ENCODE assay signal across 18 cellular contexts in the genomic region with DNA sequence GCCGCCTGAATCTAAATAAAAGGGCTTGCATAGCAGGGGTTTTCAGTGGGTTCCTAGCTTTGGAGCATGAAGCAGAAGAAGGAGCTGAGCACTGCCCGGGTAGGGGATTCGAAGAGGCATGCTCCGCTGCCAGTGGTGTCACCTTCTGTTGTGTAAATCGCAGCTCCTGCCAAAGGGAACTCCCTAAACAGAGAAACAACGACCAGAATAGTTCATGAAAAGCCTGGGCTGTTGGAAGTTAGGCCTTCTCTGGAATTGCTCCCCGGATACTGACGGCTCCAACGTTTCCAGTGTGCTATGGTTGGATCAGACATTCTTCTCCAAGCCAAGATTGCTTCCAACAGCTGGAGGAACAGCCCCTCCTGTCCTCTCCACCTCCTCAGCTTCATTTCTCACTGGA.
DNase-seq lines count a peak whose midpoint lies in the region; ATAC-seq, FAIRE-seq and TF ChIP-seq lines count a peak whose summit lies in the region.
"Had no signal": no experiment of that assay in that cellular context is flagged by ENCODE, and none has a peak within 500 bp of the region (broad histone marks: within the 10 kb centered on the region; RNA-seq: fewer than 3 reads in every experiment).

No MANE protein-coding gene starts in this region.

- no peaks in the 10 kb centered on the region for H3K36me3 ChIP-seq in endodermal cell (ENCODE audit: control insufficient read depth, insufficient read depth, low read length)
- H3K36me3 ChIP-seq in keratinocyte (ENCODE audit: control insufficient read depth in 2 of 2, extremely low read depth in 1 of 2, insufficient read depth in 2 of 2, low read length in 2 of 2), result no peaks in the 10 kb centered on the region
- no peaks in the 10 kb centered on the region for H3K36me3 ChIP-seq in subcutaneous abdominal adipose tissue (ENCODE audit: control insufficient read depth in 5 of 5, insufficient read depth in 5 of 5, low read length in 5 of 5)
- H3K36me3 ChIP-seq: brain microvascular endothelial cell, prostate gland had no signal

- H3K9me1 ChIP-seq in keratinocyte (ENCODE audit: control insufficient read depth, extremely low read depth, insufficient read depth, low read length), result no peaks in the 10 kb centered on the region

- no peak for FAIRE-seq in keratinocyte (lab: Jason Lieb, UNC)
- FAIRE-seq: islet of Langerhans had no signal

- no peak for TF ChIP-seq CTCF in endodermal cell (conservative IDR thresholded peaks at IDR 0.05)
- TF ChIP-seq CTCF in keratinocyte (optimal IDR thresholded peaks at IDR 0.05 in 1 of 3, IDR thresholded peaks at IDR 0.05 in 1 of 3, conservative IDR thresholded peaks at IDR 0.05 in 1 of 3; ENCODE audit: extremely low read depth in 1 of 3, insufficient read depth in 2 of 3, low read length in 3 of 3), result no peak

- H3K27me3 Mint-ChIP-seq in endodermal cell (ENCODE audit: insufficient read depth), result no peaks in the 10 kb centered on the region
- H3K27me3 Mint-ChIP-seq: type B pancreatic cell had no signal

- peak overlapping the region; percentile 64 for H2AFZ ChIP-seq in keratinocyte (ENCODE audit: control insufficient read depth, low read length)

- 27 to 42% methylated on average over 7 to 9 of the region's 9 CpGs for WGBS in endodermal cell (ENCODE audit: insufficient coverage in 1 of 2, insufficient read length in 1 of 2), 2 experiments

- no peak overlapping the region for H3K27ac Mint-ChIP-seq in endodermal cell
- H3K27ac Mint-ChIP-seq: CD8-positive, alpha-beta T cell; type B pancreatic cell had no signal

- no peaks in the 10 kb centered on the region for H3K4me1 ChIP-seq in endodermal cell (ENCODE audit: control insufficient read depth, insufficient read depth, low read length)
- H3K4me1 ChIP-seq in keratinocyte (ENCODE audit: control insufficient read depth, extremely low read depth, insufficient read depth, low read length), result no peaks in the 10 kb centered on the region
- H3K4me1 ChIP-seq in subcutaneous abdominal adipose tissue (ENCODE audit: control insufficient read depth in 5 of 5, insufficient read depth in 5 of 5, low read length in 5 of 5), result peaks cover 1 to 18% (median 9%) of the 10 kb centered on the region in 5 donors
- H3K4me1 ChIP-seq: prostate gland had no signal

- H3K9ac ChIP-seq in endodermal cell (ENCODE audit: extremely low read depth, low read length, poor library complexity, severe bottlenecking) (no peak overlapping the region), keratinocyte (ENCODE audit: control insufficient read depth, extremely low read depth, insufficient read depth, low read length) (no peak overlapping the region), subcutaneous abdominal adipose tissue (ENCODE audit: low read length in 5 of 5) (no peak overlapping the region)

- H4K20me1 ChIP-seq in keratinocyte (ENCODE audit: control insufficient read depth, extremely low read depth, insufficient read depth, low read length), result no peaks in the 10 kb centered on the region

- H3K4me1 Mint-ChIP-seq in endodermal cell, result peaks cover 16% of the 10 kb centered on the region

- H3K9me3 ChIP-seq in endodermal cell (ENCODE audit: control insufficient read depth, low read length) (peaks cover 18% of the 10 kb centered on the region), keratinocyte (ENCODE audit: control insufficient read depth, low read depth, low read length) (no peaks in the 10 kb centered on the region), subcutaneous abdominal adipose tissue (ENCODE audit: control insufficient read depth in 5 of 5, low read length in 5 of 5) (peaks cover 6 to 24% (median 13%) of the 10 kb centered on the region in 5 donors)
- H3K9me3 ChIP-seq: prostate gland had no signal

- H3K4me2 ChIP-seq in keratinocyte (ENCODE audit: control insufficient read depth, extremely low read depth, insufficient read depth, low read depth, low read length), result no peak overlapping the region

- H3K4me3 ChIP-seq in endodermal cell (ENCODE audit: low read length) (no peak overlapping the region), keratinocyte (ENCODE audit: control insufficient read depth in 2 of 3, extremely low read depth in 1 of 3, insufficient read depth in 2 of 3, low read depth in 1 of 3, low read length in 3 of 3) (no peak overlapping the region), subcutaneous abdominal adipose tissue (ENCODE audit: low read depth in 1 of 5, low read length in 5 of 5) (no peak overlapping the region)
- H3K4me3 ChIP-seq: prostate gland had no signal

- no peaks in the 10 kb centered on the region for H3K79me2 ChIP-seq in keratinocyte (ENCODE audit: control insufficient read depth, insufficient read depth, low read length)

- H3K36me3 Mint-ChIP-seq in endodermal cell (ENCODE audit: low read depth), result peaks cover 6% of the 10 kb centered on the region
- H3K36me3 Mint-ChIP-seq: CD8-positive, alpha-beta T cell; type B pancreatic cell had no signal

- dilution Hi-C loops in keratinocyte (cut with MboI; ENCODE audit: extremely low pct_ligation_motif_present, low sequenced_read_pairs), result no loop called here

- H3K27me3 ChIP-seq in endodermal cell (ENCODE audit: control insufficient read depth, insufficient read depth, low read length, poor library complexity, severe bottlenecking) (no peaks in the 10 kb centered on the region), keratinocyte (ENCODE audit: control insufficient read depth, extremely low read depth, insufficient read depth, low read length) (no peaks in the 10 kb centered on the region), subcutaneous abdominal adipose tissue (ENCODE audit: control insufficient read depth in 5 of 5, insufficient read depth in 4 of 5, low read length in 5 of 5) (no peaks in the 10 kb centered on the region)
- H3K27me3 ChIP-seq: brain microvascular endothelial cell had no signal

- H3K27ac ChIP-seq in endodermal cell (ENCODE audit: low read depth, low read length) (no peak overlapping the region), keratinocyte (ENCODE audit: control insufficient read depth, insufficient read depth, low read length) (no peak overlapping the region), subcutaneous abdominal adipose tissue (ENCODE audit: low read depth, low read length) (peak overlapping the region; percentile 32)
- H3K27ac ChIP-seq: 22Rv1, brain microvascular endothelial cell, prostate gland, VCaP had no signal

- H3K4me3 Mint-ChIP-seq in endodermal cell, result no peak overlapping the region
- H3K4me3 Mint-ChIP-seq: CD8-positive, alpha-beta T cell; type B pancreatic cell had no signal

- peaks cover 22% of the 10 kb centered on the region for H3K9me3 Mint-ChIP-seq in endodermal cell

- ATAC-seq in HG02623 (IDR thresholded peaks at IDR 0.05; ENCODE audit: unreplicated experiment) (no peak), HG02870 (IDR thresholded peaks at IDR 0.05; ENCODE audit: unreplicated experiment) (no peak)
- ATAC-seq: CD8-positive, alpha-beta T cell had no signal

- DNase-seq in DMS 273 (lab: John Stamatoyannopoulos, UW; ENCODE audit: unreplicated experiment), result peak; percentile 26
- no peak for DNase-seq in DMS 273 treated with DMSO at 0.1 percent for 48 hours (lab: John Stamatoyannopoulos, UW)
- DNase-seq in endodermal cell, result peak; percentile 57
- DNase-seq in keratinocyte (ENCODE audit: low read depth, low spot score), result no peak
- DNase-seq in NCI-H1436 treated with DMSO at 0.1 percent for 48 hours (lab: John Stamatoyannopoulos, UW), result no peak
- DNase-seq: brain microvascular endothelial cell; CD8-positive, alpha-beta T cell; effector CD4-positive, alpha-beta T cell; foreskin fibroblast; NCI-H2081 treated with DMSO at 0.1 percent for 48 hours had no signal

Comparison
In these comparisons a context has a peak if more than half of its experiments do, and no peak if none do; other contexts are left out.
1. DNase-seq: peak in DMS 273 (single experiment) and endodermal cell (single experiment); none in DMS 273 treated with DMSO at 0.1 percent for 48 hours (single experiment), keratinocyte (single experiment) and NCI-H1436 treated with DMSO at 0.1 percent for 48 hours (single experiment).